In the genomic region with DNA sequence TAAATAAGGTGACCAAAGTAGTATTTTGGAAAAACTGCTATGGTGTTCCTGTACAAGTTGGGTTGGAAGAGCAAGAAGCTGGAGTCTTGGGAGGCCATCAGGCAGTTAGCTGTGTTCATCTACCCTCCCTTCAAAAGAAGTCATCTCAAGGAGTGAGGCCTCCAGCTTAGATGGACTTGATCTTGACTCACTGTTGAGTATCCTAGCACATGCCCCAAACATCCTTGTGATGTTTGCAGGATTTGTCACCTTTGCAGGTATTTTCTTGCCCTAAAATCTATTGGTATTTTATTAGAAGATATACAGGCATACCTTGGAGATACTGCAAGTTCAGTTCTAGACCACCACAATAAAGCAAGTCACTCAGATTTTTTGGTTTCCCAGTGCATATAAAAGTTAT, we compare ENCODE assay signal across 31 cellular contexts.
"Had no signal": no experiment of that assay in that cellular context is flagged by ENCODE, and none has a peak within 500 bp of the region (broad histone marks: within the 10 kb centered on the region; RNA-seq: fewer than 3 reads in every experiment).

No MANE protein-coding gene starts in this region.

- H3K4me3 ChIP-seq: adrenal gland, body of pancreas had no signal

- H3K27me3 ChIP-seq: adrenal gland, body of pancreas, brain microvascular endothelial cell had no signal

- H3K9me3 ChIP-seq: adrenal gland, body of pancreas had no signal

- ATAC-seq: activated CD8-positive, alpha-beta T cell treated with anti-CD3 and anti-CD28 coated beads for 36 hours; activated naive CD4-positive, alpha-beta T cell treated with anti-CD3 and anti-CD28 coated beads, Interleukin-2, amount 50 U/mL, for 72 hours; activated T-cell treated with anti-CD3 and anti-CD28 coated beads, Interleukin-2, amount 50 U/mL, for 4 hours; activated T-cell treated with anti-CD3 and anti-CD28 coated beads, Interleukin-2, amount 50 U/mL, for 72 hours; activated T-helper 17 cell treated with anti-CD3 and anti-CD28 coated beads, Interleukin-2, amount 50 U/mL, for 72 hours; body of pancreas had no signal

- DNase-seq: activated B cell treated with CpG ODN at 0.5 μM for 24 hours; activated CD4-positive, alpha-beta memory T cell treated with anti-CD3 and anti-CD28 coated beads for 36 hours; activated CD4-positive, alpha-beta T cell treated with anti-CD3 and anti-CD28 coated beads for 4 hours; activated CD4-positive, alpha-beta T cell treated with anti-CD3 and anti-CD28 coated beads, Interleukin-2, amount 10 ng/mL, durations not matched to agents 24 days and 14 days; activated CD4-positive, alpha-beta T cell treated with anti-CD3 and anti-CD28 coated beads, Interleukin-2, amount 50 U/mL, for 1 hour; activated CD4-positive, alpha-beta T cell treated with anti-CD3 and anti-CD28 coated beads, Interleukin-2, amount 50 U/mL, for 4 hours; activated CD4-positive, CD25-positive, alpha-beta regulatory T cell treated with anti-CD3 and anti-CD28 coated beads, Interleukin-2, amount 50 U/mL, for 72 hours; activated CD8-positive, alpha-beta memory T cell treated with anti-CD3 and anti-CD28 coated beads, Interleukin-2, amount 50 U/mL, for 4 hours; activated CD8-positive, alpha-beta T cell treated with anti-CD3 and anti-CD28 coated beads for 36 hours; activated effector memory CD4-positive, alpha-beta T cell treated with anti-CD3 and anti-CD28 coated beads, Interleukin-2, amount 50 U/mL, for 16 hours; activated gamma-delta T cell treated with Interleukin-2 at 50 U/mL for 16 hours; activated naive CD4-positive, alpha-beta T cell; activated naive CD4-positive, alpha-beta T cell treated with anti-CD3 and anti-CD28 coated beads for 36 hours; activated naive CD4-positive, alpha-beta T cell treated with anti-CD3 and anti-CD28 coated beads, Interleukin-2, amount 50 U/mL, for 16 hours; activated naive CD8-positive, alpha-beta T cell treated with anti-CD3 and anti-CD28 coated beads for 36 hours; activated T-cell treated with anti-CD3 and anti-CD28 coated beads for 4 hours; activated T-cell treated with anti-CD3 and anti-CD28 coated beads, Interleukin-2, amount 50 U/mL, for 1 hour; activated T-cell treated with anti-CD3 and anti-CD28 coated beads, Interleukin-2, amount 50 U/mL, for 4 hours; activated T-cell treated with anti-CD3 and anti-CD28 coated beads, Interleukin-2, amount 50 U/mL, for 72 hours; adrenal gland; amniotic stem cell; aorta; body of pancreas; brain microvascular endothelial cell; central memory CD4-positive, alpha-beta T cell; T-cell; T-helper 2 cell; T-helper 9 cell had no signal

- H3K27ac ChIP-seq: adrenal gland, body of pancreas, brain microvascular endothelial cell, VCaP had no signal

- H3K4me1 ChIP-seq: adrenal gland, body of pancreas had no signal
